Comparison of ENCODE assay signal across 16 cellular contexts in the genomic region with DNA sequence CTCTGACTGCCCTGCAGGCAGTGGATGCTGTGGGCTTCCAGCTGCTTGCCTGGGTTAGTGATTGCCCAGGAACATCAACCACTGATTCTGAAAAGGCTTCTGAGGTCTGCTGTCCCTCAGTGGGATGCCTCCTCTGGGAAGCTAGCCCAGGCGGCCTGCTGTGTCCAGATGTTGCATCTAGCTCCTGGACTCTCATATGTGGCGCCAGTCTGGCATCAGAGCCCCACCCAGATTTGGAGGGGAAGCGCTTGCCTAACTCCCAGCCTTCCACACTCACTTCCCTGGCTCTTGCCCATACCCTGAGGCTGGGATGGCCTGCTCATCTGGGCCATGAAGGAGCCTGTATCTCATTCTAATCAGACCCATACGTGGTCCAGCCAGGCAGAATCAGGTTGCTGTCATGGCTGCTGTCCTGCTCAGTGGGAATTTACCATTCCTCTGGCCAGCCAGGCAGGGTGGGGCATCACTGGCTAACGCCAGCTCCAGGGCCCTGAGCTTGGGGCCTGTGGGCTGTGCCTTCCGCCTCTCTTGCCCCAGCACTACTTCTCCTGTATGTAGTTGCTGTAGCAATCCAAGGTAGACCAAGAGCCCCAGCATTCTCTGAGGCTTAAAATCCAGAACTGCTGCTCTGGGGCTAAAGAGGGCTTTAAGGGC. TPM values are rescaled to one million over a fixed set of nuclear protein-coding genes. Genes with fewer than 3 reads are reported as not detected.
DNase-seq lines count a peak whose midpoint lies in the region; ATAC-seq and TF ChIP-seq lines count a peak whose summit lies in the region.
"Had no signal": no experiment of that assay in that cellular context is flagged by ENCODE, and none has a peak within 500 bp of the region (broad histone marks: within the 10 kb centered on the region; RNA-seq: fewer than 3 reads in every experiment).

No MANE protein-coding gene starts in this region.

- H3K36me3 ChIP-seq in DND-41 (ENCODE audit: insufficient read depth, low read length): peaks cover 21% of the 10 kb centered on the region; the same call in 1 of the 2 replicates
- peaks cover 0 to 37% of the 10 kb centered on the region in 2 donors for H3K36me3 ChIP-seq in gastrocnemius medialis
- H3K36me3 ChIP-seq in GM23338 (ENCODE audit: insufficient read depth): no peaks in the 10 kb centered on the region

- no peak overlapping the region for H3K4me3 Mint-ChIP-seq in activated naive CD4-positive, alpha-beta T cell treated with anti-CD3 and anti-CD28 coated beads, Interleukin-2, amount 10 ng/mL, durations not matched to agents 7 days and 5 days
- no peak overlapping the region for H3K4me3 Mint-ChIP-seq in GM23338
- H3K4me3 Mint-ChIP-seq: activated naive CD4-positive, alpha-beta T cell treated with anti-CD3 and anti-CD28 coated beads for 36 hours; stimulated activated naive CD8-positive, alpha-beta T cell treated with anti-CD3 and anti-CD28 coated beads, Interleukin-15, amount 100 ng/mL, for 72 hours had no signal

- ATAC-seq in DND-41 (ENCODE audit: insufficient read depth, low read depth): no peak
- no peak for ATAC-seq in gastrocnemius medialis
- ATAC-seq in GM23338: no peak
- ATAC-seq: naive thymus-derived CD4-positive, alpha-beta T cell; stimulated activated naive CD8-positive, alpha-beta T cell treated with anti-CD3 and anti-CD28 coated beads, Interleukin-15, amount 100 ng/mL, for 72 hours had no signal

- no peaks in the 10 kb centered on the region for H3K9me3 ChIP-seq in DND-41 (ENCODE audit: insufficient read depth, low read length, severe bottlenecking)
- no peaks in the 10 kb centered on the region for H3K9me3 ChIP-seq in gastrocnemius medialis

- H3K9me2 ChIP-seq in GM23338 (ENCODE audit: insufficient read depth): no peaks in the 10 kb centered on the region

- intact Hi-C loops in gastrocnemius medialis (cut with DNase I; ENCODE audit: low total_unique reads): loop anchor here (5.0 kb wide), 1 partner anchor 92 kb away; no protein-coding TSS in a partner anchor

- H2AFZ ChIP-seq in DND-41 (ENCODE audit: low read depth, low read length) (no peak overlapping the region), GM23338 (no peak overlapping the region)

- 0 out of 2 replicates have a peak overlapping the region, but pooled peaks have one; percentile 9 for H3K27ac ChIP-seq in DND-41 (ENCODE audit: low read length)
- peak overlapping the region in 3 of 4 donors; percentile 26 to 87 (median 50) for H3K27ac ChIP-seq in gastrocnemius medialis
- H3K27ac ChIP-seq in GM23338 (ENCODE audit: low read depth): no peak overlapping the region

- TF ChIP-seq CTCF in DND-41 (IDR thresholded peaks at IDR 0.05; ENCODE audit: borderline replicate concordance, extremely low read depth, low read length, poor library complexity, severe bottlenecking): no peak
- TF ChIP-seq CTCF in fibroblast of pulmonary artery (IDR thresholded peaks at IDR 0.05; ENCODE audit: low read length, missing control alignments): no peak
- no peak for TF ChIP-seq CTCF in gastrocnemius medialis (IDR thresholded peaks at IDR 0.05 in 4 of 5, conservative IDR thresholded peaks at IDR 0.05 in 1 of 5)
- no peak for TF ChIP-seq CTCF in GM23338 (conservative IDR thresholded peaks at IDR 0.05; ENCODE audit: low read depth in 2 of 2)

- H3K4me3 ChIP-seq in DND-41 (ENCODE audit: low read depth in 1 of 2, low read length in 2 of 2) (no peak overlapping the region), fibroblast of pulmonary artery (replicated peaks; ENCODE audit: low read depth, low read length) (peak overlapping the region; percentile 97), gastrocnemius medialis (no peak overlapping the region), GM23338 (no peak overlapping the region)

- peaks cover 48% of the 10 kb centered on the region for H3K36me3 Mint-ChIP-seq in activated naive CD4-positive, alpha-beta T cell treated with anti-CD3 and anti-CD28 coated beads, Interleukin-2, amount 10 ng/mL, durations not matched to agents 7 days and 5 days
- peaks cover 9% of the 10 kb centered on the region for H3K36me3 Mint-ChIP-seq in GM23338 (ENCODE audit: low read depth)

- H3K79me2 ChIP-seq in DND-41 (ENCODE audit: insufficient read depth, low read length): peaks cover 40% of the 10 kb centered on the region
- H3K79me2 ChIP-seq in GM23338 (replicated peaks; ENCODE audit: insufficient read depth): no peaks in the 10 kb centered on the region

- in situ Hi-C loops in gastrocnemius medialis (cut with MboI; ENCODE audit: low sequenced_read_pairs in 4 of 4): loop anchor here in 1 of 4 donors (5.0 kb wide), 1 partner anchor 68 kb away; a partner anchor contains a TSS

- H3K4me2 ChIP-seq in DND-41 (ENCODE audit: insufficient read depth, low read length): 0 out of 2 replicates have a peak overlapping the region, but pooled peaks have one; percentile 21
- H3K4me2 ChIP-seq in GM23338: no peak overlapping the region

- H3K9ac ChIP-seq in DND-41 (ENCODE audit: low read depth, low read length): no peak overlapping the region

- DNase-seq in DND-41 (no peak), RPMI7951 (ENCODE audit: low read depth) (peak; percentile 98), fibroblast of pulmonary artery (ENCODE audit: low read depth) (no peak), gastrocnemius medialis (peak in 1 of 2 donors; percentile 65), GM23338 (ENCODE audit: low spot score) (no peak), NCI-H748 treated with DMSO at 0.1 percent for 48 hours (lab: John Stamatoyannopoulos, UW) (no peak)
- no peak for DNase-seq in activated naive CD4-positive, alpha-beta T cell treated with anti-CD3 and anti-CD28 coated beads, Interleukin-2, amount 10 ng/mL, durations not matched to agents 7 days and 5 days
- no peak for DNase-seq in stimulated activated CD4-positive, alpha-beta T cell treated with anti-CD3 and anti-CD28 coated beads, Interleukin-4, amount 100 ng/mL, for 4 hours
- DNase-seq: activated CD4-positive, CD25-positive, alpha-beta regulatory T cell; activated naive CD4-positive, alpha-beta T cell treated with anti-CD3 and anti-CD28 coated beads for 36 hours; effector CD8-positive, alpha-beta T cell; naive thymus-derived CD4-positive, alpha-beta T cell; NCI-H2171; RPMI8226; stimulated activated naive CD8-positive, alpha-beta T cell treated with anti-CD3 and anti-CD28 coated beads, Interleukin-15, amount 100 ng/mL, for 72 hours had no signal

- no peak for TF ChIP-seq POLR2A in gastrocnemius medialis (IDR thresholded peaks at IDR 0.05)

- H3K27me3 ChIP-seq in DND-41 (ENCODE audit: insufficient read depth, low read length, poor library complexity) (peaks cover 2% of the 10 kb centered on the region), gastrocnemius medialis (no peaks in the 10 kb centered on the region), GM23338 (ENCODE audit: insufficient read depth) (peaks cover 34% of the 10 kb centered on the region)

- no peaks in the 10 kb centered on the region for H3K9me3 Mint-ChIP-seq in activated naive CD4-positive, alpha-beta T cell treated with anti-CD3 and anti-CD28 coated beads, Interleukin-2, amount 10 ng/mL, durations not matched to agents 7 days and 5 days
- no peaks in the 10 kb centered on the region for H3K9me3 Mint-ChIP-seq in GM23338
- H3K9me3 Mint-ChIP-seq: activated naive CD4-positive, alpha-beta T cell treated with anti-CD3 and anti-CD28 coated beads for 36 hours; IgD-negative memory B cell; naive thymus-derived CD4-positive, alpha-beta T cell; stimulated activated naive CD8-positive, alpha-beta T cell treated with anti-CD3 and anti-CD28 coated beads, Interleukin-15, amount 100 ng/mL, for 72 hours had no signal

- peaks cover 33% of the 10 kb centered on the region for H3K27me3 Mint-ChIP-seq in activated naive CD4-positive, alpha-beta T cell treated with anti-CD3 and anti-CD28 coated beads, Interleukin-2, amount 10 ng/mL, durations not matched to agents 7 days and 5 days
- peaks cover 25% of the 10 kb centered on the region for H3K27me3 Mint-ChIP-seq in GM23338 (ENCODE audit: insufficient read depth, low read depth, poor library complexity)
- H3K27me3 Mint-ChIP-seq: stimulated activated naive CD8-positive, alpha-beta T cell treated with anti-CD3 and anti-CD28 coated beads, Interleukin-15, amount 100 ng/mL, for 72 hours had no signal

- H4K20me1 ChIP-seq in DND-41 (ENCODE audit: insufficient read depth, low read length) (no peaks in the 10 kb centered on the region), GM23338 (replicated peaks; ENCODE audit: insufficient read depth) (no peaks in the 10 kb centered on the region)

- H3F3A ChIP-seq in GM23338 (replicated peaks; ENCODE audit: low read depth): 0 out of 2 replicates have a peak, but pooled peaks cover under 1% of the 10 kb centered on the region

- H3K4me1 ChIP-seq in DND-41 (ENCODE audit: insufficient read depth, low read length): peaks cover 40% of the 10 kb centered on the region
- H3K4me1 ChIP-seq in gastrocnemius medialis: peaks cover 28 to 35% of the 10 kb centered on the region in 2 donors
- peaks cover 17% of the 10 kb centered on the region for H3K4me1 ChIP-seq in GM23338 (ENCODE audit: insufficient read depth)

- CTCF ChIA-PET in activated naive CD4-positive, alpha-beta T cell treated with anti-CD3 and anti-CD28 coated beads, Interleukin-2, amount 10 ng/mL, durations not matched to agents 7 days and 5 days (lab: Charles Lee): interaction anchor here (1.4 to 3.7 kb wide), 2 partner anchors 70 to 124 kb away, joined by 6 to 16 read pairs; a partner anchor contains a TSS

- H3K27ac Mint-ChIP-seq in activated naive CD4-positive, alpha-beta T cell treated with anti-CD3 and anti-CD28 coated beads, Interleukin-2, amount 10 ng/mL, durations not matched to agents 7 days and 5 days: no peak overlapping the region
- no peak overlapping the region for H3K27ac Mint-ChIP-seq in GM23338
- H3K27ac Mint-ChIP-seq: activated naive CD4-positive, alpha-beta T cell treated with anti-CD3 and anti-CD28 coated beads for 36 hours; stimulated activated naive CD8-positive, alpha-beta T cell treated with anti-CD3 and anti-CD28 coated beads, Interleukin-15, amount 100 ng/mL, for 72 hours had no signal

- H3K4me1 Mint-ChIP-seq in activated naive CD4-positive, alpha-beta T cell treated with anti-CD3 and anti-CD28 coated beads, Interleukin-2, amount 10 ng/mL, durations not matched to agents 7 days and 5 days: peaks cover 46% of the 10 kb centered on the region
- peaks cover 22% of the 10 kb centered on the region for H3K4me1 Mint-ChIP-seq in GM23338

TF ChIP-seq in GM23338, 12 proteins besides CTCF, POLR2A, EP300 and RAD21 (continues in another document):
- no peak for TF ChIP-seq EZH2phosphoT487 (IDR thresholded peaks at IDR 0.05; ENCODE audit: unreplicated experiment)
- TF ChIP-seq JUNB (IDR thresholded peaks at IDR 0.05; ENCODE audit: unreplicated experiment): no peak
- TF ChIP-seq POLR2AphosphoS5 (IDR thresholded peaks at IDR 0.05; ENCODE audit: low read depth): no peak

RNA-seq across cellular contexts. Expression of a gene that starts 4.1 kb away (rescaled TPM):
- 35.4 and 51.5 TPM in 2 replicates for total RNA-seq in RPMI7951 (2014; rRNA removed; shearing (Covaris generic))
- total RNA-seq in gastrocnemius medialis: 10 to 100 TPM; 14.6 to 31.1 (median 19.6) TPM
- 3.5 and 6.3 TPM in 2 replicates for total RNA-seq in GM23338 (2014; rRNA removed; shearing (Covaris generic))
- polyA plus RNA-seq in GM23338 (2016; fragmentation: Nextera tagmentation; extraction: Ambion mirVana): 1.1 and 1.4 TPM in 2 replicates
